In the genomic region with DNA sequence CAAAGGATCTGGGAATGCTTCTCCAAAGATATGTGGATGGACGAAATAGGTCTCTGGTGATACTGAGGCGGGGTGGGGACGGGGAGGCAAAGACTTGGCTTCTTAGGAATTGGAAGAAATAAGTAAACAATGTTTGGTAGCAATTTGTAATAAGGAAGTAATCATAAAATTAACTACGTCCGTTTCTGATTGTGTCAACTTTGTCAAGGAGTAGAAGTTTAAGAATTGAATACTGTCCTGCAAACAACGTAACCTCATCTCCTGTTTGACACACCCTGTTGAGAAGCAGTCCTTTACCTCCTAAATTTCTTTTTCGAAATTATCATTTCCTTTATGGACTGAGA, we compare ENCODE assay signal across 8 cellular contexts. TPM values are rescaled to one million over a fixed set of nuclear protein-coding genes. Genes with fewer than 3 reads are reported as not detected.
DNase-seq lines count a peak whose midpoint lies in the region; ATAC-seq and TF ChIP-seq lines count a peak whose summit lies in the region.

No MANE protein-coding gene starts in this region.

- H3K18ac ChIP-seq in mesendoderm (ENCODE audit: low read length) = no peak overlapping the region

- peaks cover 37% of the 10 kb centered on the region for H3K36me3 ChIP-seq in left ventricle myocardium inferior
- peaks cover 7% of the 10 kb centered on the region for H3K36me3 ChIP-seq in breast epithelium
- peaks cover 7% of the 10 kb centered on the region for H3K36me3 ChIP-seq in mesendoderm (ENCODE audit: control insufficient read depth, insufficient read depth, low read length)

- no peak overlapping the region for H2BK120ac ChIP-seq in mesendoderm (ENCODE audit: low read depth, low read length)

- intact Hi-C loops in left ventricle myocardium inferior (cut with micrococcal nuclease) = no loop called here
- intact Hi-C loops in left cardiac atrium (cut with DNase I) = no loop called here
- intact Hi-C loops in breast epithelium (cut with DNase I; ENCODE audit: low total_unique reads) = no loop called here

- H3K27me3 ChIP-seq in left ventricle myocardium inferior (ENCODE audit: low read depth) (no peaks in the 10 kb centered on the region), breast epithelium (no peaks in the 10 kb centered on the region), mesendoderm (ENCODE audit: insufficient read depth, low read length, poor library complexity) (no peaks in the 10 kb centered on the region)

- no peak overlapping the region for H4K5ac ChIP-seq in mesendoderm (ENCODE audit: low read length)

- TF ChIP-seq CTCF in left ventricle myocardium inferior (IDR thresholded peaks at IDR 0.05; ENCODE audit: borderline replicate concordance) (no peak), breast epithelium (IDR thresholded peaks at IDR 0.05) (no peak)

- H3K9me3 ChIP-seq in left ventricle myocardium inferior (replicated peaks) (no peaks in the 10 kb centered on the region), breast epithelium (no peaks in the 10 kb centered on the region)

- no peak for TF ChIP-seq POLR2A in breast epithelium (IDR thresholded peaks at IDR 0.05)

- H3K9ac ChIP-seq in mesendoderm (ENCODE audit: low read length) = peak overlapping the region; percentile 95

- no peak overlapping the region for H2AK5ac ChIP-seq in mesendoderm (ENCODE audit: low read length)

- H3K23ac ChIP-seq in mesendoderm (ENCODE audit: low read length) = peak overlapping the region; percentile 72

- H3K56ac ChIP-seq in mesendoderm (ENCODE audit: low read length) = peak overlapping the region; percentile 95

- H3K4me1 ChIP-seq in left ventricle myocardium inferior (peaks cover 28% of the 10 kb centered on the region), breast epithelium (peaks cover 0 to 9% of the 10 kb centered on the region in 2 donors), mesendoderm (ENCODE audit: control insufficient read depth, low read depth, low read length) (no peaks in the 10 kb centered on the region)

- DNase-seq in left ventricle myocardium inferior (no peak), left cardiac atrium (no peak), breast epithelium (ENCODE audit: low spot score in 2 of 2) (no peak), mesendoderm (no peak), ureter (ENCODE audit: low spot score) (no peak), DMS53 (lab: John Stamatoyannopoulos, UW) (no peak), amniotic stem cell (lab: John Stamatoyannopoulos, UW) (no peak)

- peak overlapping the region; percentile 5 for H3K4ac ChIP-seq in mesendoderm (ENCODE audit: low read depth, low read length)

- peaks cover 3% of the 10 kb centered on the region for H3K79me2 ChIP-seq in mesendoderm (ENCODE audit: control insufficient read depth, insufficient read depth, low read length)

- peaks cover 5% of the 10 kb centered on the region for H3K79me1 ChIP-seq in mesendoderm (ENCODE audit: low read length)

- no peak overlapping the region for H2BK15ac ChIP-seq in mesendoderm (replicated peaks; ENCODE audit: low read depth)

- ATAC-seq in left cardiac atrium (no peak), GM19324 (IDR thresholded peaks at IDR 0.05; ENCODE audit: low FRiP score, unreplicated experiment) (no peak)

- no CpG with 5 or more reads among the region's 7 CpGs for WGBS in mesendoderm (ENCODE audit: extremely low coverage, insufficient coverage, low lambda C conversion rate)

- H4K8ac ChIP-seq in mesendoderm (ENCODE audit: low read depth, low read length) = no peak overlapping the region

- H3K4me2 ChIP-seq in mesendoderm (ENCODE audit: low read length) = peak overlapping the region; percentile 63

- H3K4me3 ChIP-seq in left ventricle myocardium inferior (peak overlapping the region; percentile 80), breast epithelium (peak overlapping the region; percentile 66 to 86 (median 85)), mesendoderm (ENCODE audit: low read length) (peak overlapping the region; percentile 78)

- H3K27ac ChIP-seq in left ventricle myocardium inferior (replicated peaks) (peak overlapping the region; percentile 97), breast epithelium (peak overlapping the region; percentile 89 to 97), mesendoderm (ENCODE audit: low read depth, low read length) (peak overlapping the region; percentile 90)

- no peak overlapping the region for H2BK5ac ChIP-seq in mesendoderm (ENCODE audit: low read length)

RNA-seq across cellular contexts. Expression of gene POLR3C, which starts 0.5 kb away (rescaled TPM):
- total RNA-seq in left ventricle myocardium inferior = 13.4 TPM
- 10 to 100 TPM; 13.3 to 17.0 TPM for total RNA-seq in left cardiac atrium
- 10 to 100 TPM; 40.5 to 50.3 (median 40.6) TPM for total RNA-seq in breast epithelium
- polyA plus RNA-seq in mesendoderm (2013, experiment 1 of 2) = 27.9 TPM
- 27.1 TPM for polyA plus RNA-seq in mesendoderm (2013, experiment 2 of 2)
- total RNA-seq in ureter = 38.1 TPM

RNA-seq across cellular contexts. Expression of gene RNF115, which starts 0.6 kb away (rescaled TPM):
- total RNA-seq in left ventricle myocardium inferior (51.1 TPM), left cardiac atrium (10 to 100 TPM; 27.7 to 34.4 TPM), breast epithelium (10 to 100 TPM; 24.3 to 28.2 (median 26.1) TPM), ureter (28.3 TPM)
- polyA plus RNA-seq in mesendoderm (2013, experiment 1 of 2) = 11.8 TPM
- polyA plus RNA-seq in mesendoderm (2013, experiment 2 of 2) = 11.8 TPM

RNA-seq across cellular contexts. Expression of gene NUDT17, which starts 21.0 kb away (rescaled TPM):
- total RNA-seq in left ventricle myocardium inferior (2.2 TPM), left cardiac atrium (1 to 10 TPM; 3.6 to 3.7 TPM), breast epithelium (1 to 10 TPM; 2.5 to 4.0 (median 3.3) TPM), ureter (6.7 TPM)
- 3.1 TPM for polyA plus RNA-seq in mesendoderm (2013, experiment 1 of 2)
- 3.7 TPM for polyA plus RNA-seq in mesendoderm (2013, experiment 2 of 2)

RNA-seq across cellular contexts. Expression of gene PIAS3, which starts 34.4 kb away (rescaled TPM):
- 14.6 TPM for total RNA-seq in left ventricle myocardium inferior
- 10 to 100 TPM; 15.0 to 17.1 TPM for total RNA-seq in left cardiac atrium
- total RNA-seq in breast epithelium = 10 to 100 TPM; 14.1 to 53.3 (median 31.8) TPM
- 31.2 TPM for polyA plus RNA-seq in mesendoderm (2013, experiment 1 of 2)
- polyA plus RNA-seq in mesendoderm (2013, experiment 2 of 2) = 29.8 TPM
- total RNA-seq in ureter = 70.4 TPM
